ENCODE assay signal across 8 cellular contexts in genomic region chr1:25874635-25875153, GRCh38. TPM values are rescaled to one million over a fixed set of nuclear protein-coding genes. Genes with fewer than 3 reads are reported as not detected.
DNase-seq lines count a peak whose midpoint lies in the region; ATAC-seq and TF ChIP-seq lines count a peak whose summit lies in the region.

No MANE protein-coding gene starts in this region.

- H2BK120ac ChIP-seq in H9 (ENCODE audit: low read depth, low read length, poor library complexity, severe bottlenecking), result no peak overlapping the region

- DNase-seq in H9, result no peak
- no peak for DNase-seq in NCI-H2081 treated with DMSO at 0.1 percent for 48 hours (lab: John Stamatoyannopoulos, UW)
- no peak for DNase-seq in NCI-H2227 (lab: John Stamatoyannopoulos, UW; ENCODE audit: unreplicated experiment)
- no peak for DNase-seq in NCI-H510A treated with DMSO at 0.1 percent for 48 hours (lab: John Stamatoyannopoulos, UW)

- no peak overlapping the region; the same call in 1 of the 2 replicates for H3K14ac ChIP-seq in H9 (ENCODE audit: insufficient read depth, low read length)

- no peaks in the 10 kb centered on the region for H3K79me1 ChIP-seq in H9 (ENCODE audit: insufficient read depth, low read depth, low read length, poor library complexity, severe bottlenecking)

- TF ChIP-seq CTCF in H9 (conservative IDR thresholded peaks at IDR 0.05), result no peak

- H2BK12ac ChIP-seq in H9 (ENCODE audit: insufficient read length, low read depth, low read length), result no peak overlapping the region

- no peak overlapping the region for H2AFZ ChIP-seq in H9 (ENCODE audit: low read length)

- H3K18ac ChIP-seq in H9 (ENCODE audit: insufficient read length, low read depth, low read length), result no peak overlapping the region

- H4K8ac ChIP-seq in H9 (replicated peaks; ENCODE audit: insufficient read length, low read depth, low read length), result no peak overlapping the region

- no CpG with 5 or more reads among the region's 8 CpGs for WGBS in H9 (ENCODE audit: extremely low coverage, insufficient read length, low lambda C conversion rate)

- H3K9me3 ChIP-seq in H9 (ENCODE audit: control insufficient read depth, low read depth, low read length), result no peaks in the 10 kb centered on the region
- peaks cover 2% of the 10 kb centered on the region for H3K9me3 ChIP-seq in iPS-18c (ENCODE audit: control insufficient read depth, insufficient read depth, low read length)

- H3K27ac Mint-ChIP-seq in H9, result peak overlapping the region in 1 of 3 experiments; percentile 75; a peak in 1 of 7 replicates
- peak overlapping the region; percentile 84 for H3K27ac Mint-ChIP-seq in activated T-helper 17 cell treated with anti-CD3 and anti-CD28 coated beads, Interleukin-2, amount 50 U/mL, for 72 hours
- peak overlapping the region; percentile 74 for H3K27ac Mint-ChIP-seq in stimulated activated memory B cell treated with anti-CD40 and anti-IgM and Interleukin-4, amounts not matched to agents 10 μg/mL and 1 μg/mL and 100 μg/mL, for 72 hours

- no peaks in the 10 kb centered on the region; the same call in 1 of the 2 replicates for H3K4me1 ChIP-seq in H9 (ENCODE audit: insufficient read depth, low read length)

- peaks cover 25 to 31% of the 10 kb centered on the region in 2 experiments for H3K4me1 Mint-ChIP-seq in H9
- H3K4me1 Mint-ChIP-seq in activated T-helper 17 cell treated with anti-CD3 and anti-CD28 coated beads, Interleukin-2, amount 50 U/mL, for 72 hours, result no peaks in the 10 kb centered on the region
- H3K4me1 Mint-ChIP-seq in stimulated activated memory B cell treated with anti-CD40 and anti-IgM and Interleukin-4, amounts not matched to agents 10 μg/mL and 1 μg/mL and 100 μg/mL, for 72 hours, result peaks cover 46% of the 10 kb centered on the region

- no peak overlapping the region for H4K91ac ChIP-seq in H9 (ENCODE audit: insufficient read length, low read depth, low read length)

- no peaks in the 10 kb centered on the region for H4K20me1 ChIP-seq in H9 (ENCODE audit: control insufficient read depth, insufficient read depth, insufficient read length)

- no peak overlapping the region for H3K9ac ChIP-seq in H9 (ENCODE audit: extremely low read depth, insufficient read length, low read length)

- no peaks in the 10 kb centered on the region; the same call in 1 of the 2 replicates for H3K27me3 ChIP-seq in H9 (ENCODE audit: insufficient read depth, low read length)

- peaks cover 30% of the 10 kb centered on the region for H3K27me3 Mint-ChIP-seq in H9 (ENCODE audit: low read depth)
- H3K27me3 Mint-ChIP-seq in activated T-helper 17 cell treated with anti-CD3 and anti-CD28 coated beads, Interleukin-2, amount 50 U/mL, for 72 hours, result no peaks in the 10 kb centered on the region
- no peaks in the 10 kb centered on the region for H3K27me3 Mint-ChIP-seq in stimulated activated memory B cell treated with anti-CD40 and anti-IgM and Interleukin-4, amounts not matched to agents 10 μg/mL and 1 μg/mL and 100 μg/mL, for 72 hours

- H3K4me2 ChIP-seq in H9 (ENCODE audit: insufficient read depth, insufficient read length, low read length), result peak overlapping the region; percentile 26

- no peak overlapping the region for H3T11ph ChIP-seq in H9 (ENCODE audit: low read length)

- no peak overlapping the region for H3K4ac ChIP-seq in H9 (ENCODE audit: low read depth, low read length)

- H2BK20ac ChIP-seq in H9 (ENCODE audit: low read depth, low read length, poor library complexity, severe bottlenecking), result no peak overlapping the region

- H3K56ac ChIP-seq in H9 (ENCODE audit: insufficient read length, low read depth, low read length), result no peak overlapping the region

- H3K23me2 ChIP-seq in H9 (ENCODE audit: insufficient read length, low read depth, low read length, poor library complexity, severe bottlenecking), result peaks cover 7% of the 10 kb centered on the region

- no peaks in the 10 kb centered on the region for H3K9me3 Mint-ChIP-seq in H9
- H3K9me3 Mint-ChIP-seq in activated T-helper 17 cell treated with anti-CD3 and anti-CD28 coated beads, Interleukin-2, amount 50 U/mL, for 72 hours, result no peaks in the 10 kb centered on the region
- H3K9me3 Mint-ChIP-seq in stimulated activated memory B cell treated with anti-CD40 and anti-IgM and Interleukin-4, amounts not matched to agents 10 μg/mL and 1 μg/mL and 100 μg/mL, for 72 hours, result no peaks in the 10 kb centered on the region

- H2AK5ac ChIP-seq in H9 (ENCODE audit: insufficient read length, low read length), result no peak overlapping the region

- ATAC-seq in activated T-helper 17 cell treated with anti-CD3 and anti-CD28 coated beads, Interleukin-2, amount 50 U/mL, for 72 hours (replicated peaks), result no peak
- no peak for ATAC-seq in stimulated activated memory B cell treated with anti-CD40 and anti-IgM and Interleukin-4, amounts not matched to agents 10 μg/mL and 1 μg/mL and 100 μg/mL, for 72 hours
- no peak for ATAC-seq in HG03442 (IDR thresholded peaks at IDR 0.05; ENCODE audit: unreplicated experiment)

- no peaks in the 10 kb centered on the region for H3K36me3 Mint-ChIP-seq in H9 (ENCODE audit: insufficient read depth in 1 of 3, low read depth in 3 of 3)
- H3K36me3 Mint-ChIP-seq in activated T-helper 17 cell treated with anti-CD3 and anti-CD28 coated beads, Interleukin-2, amount 50 U/mL, for 72 hours (ENCODE audit: low read depth), result no peaks in the 10 kb centered on the region
- no peaks in the 10 kb centered on the region for H3K36me3 Mint-ChIP-seq in stimulated activated memory B cell treated with anti-CD40 and anti-IgM and Interleukin-4, amounts not matched to agents 10 μg/mL and 1 μg/mL and 100 μg/mL, for 72 hours

- H3K4me3 ChIP-seq in iPS-18c (ENCODE audit: insufficient read depth, low read depth, low read length), result peak overlapping the region; percentile 61

- no peak overlapping the region for H4K5ac ChIP-seq in H9 (ENCODE audit: insufficient read length, low read depth, low read length)

- no peak overlapping the region for H3K27ac ChIP-seq in H9 (ENCODE audit: insufficient read length, low read depth, low read length)

- no peak overlapping the region for H2BK5ac ChIP-seq in H9 (ENCODE audit: insufficient read length, low read length)

- no peak overlapping the region for H3K23ac ChIP-seq in H9 (ENCODE audit: insufficient read length, low read depth, low read length)

- no peaks in the 10 kb centered on the region for H3K79me2 ChIP-seq in H9 (ENCODE audit: insufficient read depth, low read length)

- H2BK15ac ChIP-seq in H9 (ENCODE audit: low read depth, low read length), result no peak overlapping the region

- peak overlapping the region; percentile 74 to 83 for H3K4me3 Mint-ChIP-seq in H9
- peak overlapping the region; percentile 90 for H3K4me3 Mint-ChIP-seq in activated T-helper 17 cell treated with anti-CD3 and anti-CD28 coated beads, Interleukin-2, amount 50 U/mL, for 72 hours
- peak overlapping the region; percentile 80 for H3K4me3 Mint-ChIP-seq in stimulated activated memory B cell treated with anti-CD40 and anti-IgM and Interleukin-4, amounts not matched to agents 10 μg/mL and 1 μg/mL and 100 μg/mL, for 72 hours

RNA-seq across cellular contexts. Expression of gene PAQR7, which starts 0.8 kb away (rescaled TPM):
- 6.0 and 6.3 TPM in 2 replicates for total RNA-seq in H9 (2021)
- total RNA-seq in activated T-helper 17 cell treated with anti-CD3 and anti-CD28 coated beads, Interleukin-2, amount 50 U/mL, for 72 hours, result 1 to 10 TPM; 5.7 to 7.2 TPM

RNA-seq across cellular contexts. Expression of gene AUNIP, which starts 15.4 kb away (rescaled TPM):
- total RNA-seq in H9 (2021), result 22.0 and 22.2 TPM in 2 replicates
- 1 to 10 TPM; 3.7 to 7.2 TPM for total RNA-seq in activated T-helper 17 cell treated with anti-CD3 and anti-CD28 coated beads, Interleukin-2, amount 50 U/mL, for 72 hours

RNA-seq across cellular contexts. Expression of gene STMN1, which starts 31.5 kb away (rescaled TPM):
- 499 and 500 TPM in 2 replicates for total RNA-seq in H9 (2021)
- total RNA-seq in activated T-helper 17 cell treated with anti-CD3 and anti-CD28 coated beads, Interleukin-2, amount 50 U/mL, for 72 hours, result 100 to 1,000 TPM; 376 to 423 TPM

RNA-seq across cellular contexts. Expression of gene MTFR1L, which starts 54.9 kb away (rescaled TPM):
- 31.5 and 32.5 TPM in 2 replicates for total RNA-seq in H9 (2021)
- total RNA-seq in activated T-helper 17 cell treated with anti-CD3 and anti-CD28 coated beads, Interleukin-2, amount 50 U/mL, for 72 hours, result 10 to 100 TPM; 39.6 to 58.8 TPM
